In the genomic region with DNA sequence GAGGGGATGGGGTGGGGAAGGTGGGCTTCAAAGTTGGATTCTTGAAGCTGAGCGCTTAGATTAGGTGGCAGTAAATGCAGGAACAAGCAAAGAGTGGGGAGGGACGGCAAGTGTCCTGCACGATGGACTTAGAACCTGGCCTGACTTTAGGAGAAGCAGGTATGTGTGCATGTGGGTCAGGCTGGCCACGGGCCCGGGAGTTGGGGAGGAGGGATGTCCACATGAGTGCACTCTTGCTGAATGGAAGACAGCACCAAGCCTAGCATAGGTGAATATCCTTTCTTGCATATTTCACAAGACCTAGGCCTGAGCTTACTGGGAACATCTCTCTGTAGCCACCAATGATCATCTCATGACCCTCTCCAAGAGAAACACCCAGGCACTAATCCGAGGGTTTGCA, we compare ENCODE assay signal across 1 cellular context.
TF ChIP-seq lines count a peak whose summit lies in the region.

No MANE protein-coding gene starts in this region.

TF ChIP-seq in liver, 16 proteins besides CTCF, POLR2A, EP300 and RAD21 (continued from another document):
- TF ChIP-seq, protein P1, sequence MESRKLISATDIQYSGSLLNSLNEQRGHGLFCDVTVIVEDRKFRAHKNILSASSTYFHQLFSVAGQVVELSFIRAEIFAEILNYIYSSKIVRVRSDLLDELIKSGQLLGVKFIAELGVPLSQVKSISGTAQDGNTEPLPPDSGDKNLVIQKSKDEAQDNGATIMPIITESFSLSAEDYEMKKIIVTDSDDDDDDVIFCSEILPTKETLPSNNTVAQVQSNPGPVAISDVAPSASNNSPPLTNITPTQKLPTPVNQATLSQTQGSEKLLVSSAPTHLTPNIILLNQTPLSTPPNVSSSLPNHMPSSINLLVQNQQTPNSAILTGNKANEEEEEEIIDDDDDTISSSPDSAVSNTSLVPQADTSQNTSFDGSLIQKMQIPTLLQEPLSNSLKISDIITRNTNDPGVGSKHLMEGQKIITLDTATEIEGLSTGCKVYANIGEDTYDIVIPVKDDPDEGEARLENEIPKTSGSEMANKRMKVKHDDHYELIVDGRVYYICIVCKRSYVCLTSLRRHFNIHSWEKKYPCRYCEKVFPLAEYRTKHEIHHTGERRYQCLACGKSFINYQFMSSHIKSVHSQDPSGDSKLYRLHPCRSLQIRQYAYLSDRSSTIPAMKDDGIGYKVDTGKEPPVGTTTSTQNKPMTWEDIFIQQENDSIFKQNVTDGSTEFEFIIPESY (IDR thresholded peaks at IDR 0.05): peak; percentile 21
- peak; percentile 44 to 88 for TF ChIP-seq RXRA (IDR thresholded peaks at IDR 0.05)
- TF ChIP-seq YY1 (IDR thresholded peaks at IDR 0.05): peak; percentile 24
- TF ChIP-seq TAF1 (conservative IDR thresholded peaks at IDR 0.05): no peak
TF ChIP-seq in liver: peak in this region for 7.
